Comparison of ENCODE assay signal across 8 cellular contexts in genomic region chr1:203342192-203342940, GRCh38. TPM values are rescaled to one million over a fixed set of nuclear protein-coding genes. Genes with fewer than 3 reads are reported as not detected.
DNase-seq lines count a peak whose midpoint lies in the region; ATAC-seq, FAIRE-seq and TF ChIP-seq lines count a peak whose summit lies in the region.

No MANE protein-coding gene starts in this region.

- 43 to 63% (median 47%) methylated on average over 23 of the region's 23 CpGs for WGBS in stomach, 5 donors

- no peak for TF ChIP-seq EP300 in stomach (IDR thresholded peaks at IDR 0.05)

- H3K27ac ChIP-seq in left lung: no peak overlapping the region
- H3K27ac ChIP-seq in stomach: peak overlapping the region in 4 of 5 donors; percentile 25 to 50 (median 32)

- no peak for FAIRE-seq in bronchial epithelial cell (lab: Jason Lieb, UNC)

- peak; percentile 85 for ATAC-seq in left lung
- ATAC-seq in GM18519 (IDR thresholded peaks at IDR 0.05; ENCODE audit: low FRiP score, unreplicated experiment): no peak

- DNase-seq in NCI-H524 (lab: John Stamatoyannopoulos, UW) (peak; percentile 63 to 73), NCI-H524 treated with DMSO at 0.1 percent for 48 hours (lab: John Stamatoyannopoulos, UW) (no peak), NAMALWA (ENCODE audit: low spot score) (peak; percentile 68), T-helper 9 cell (peak; percentile 38), bronchial epithelial cell (ENCODE audit: low read depth) (peak; percentile 35), left lung (no peak), stomach (peak; percentile 71)

- peak; percentile 90 for TF ChIP-seq CTCF in bronchial epithelial cell (IDR thresholded peaks at IDR 0.05; ENCODE audit: insufficient read depth, low read length, severe bottlenecking)
- peak; percentile 68 to 78 for TF ChIP-seq CTCF in left lung (IDR thresholded peaks at IDR 0.05)
- TF ChIP-seq CTCF in stomach (IDR thresholded peaks at IDR 0.05): peak in 5 of 7 experiments; percentile 48 to 89 (median 74)

- H3K4me1 ChIP-seq in left lung: peaks cover 0 to 11% of the 10 kb centered on the region in 2 donors
- peaks cover 10 to 65% (median 31%) of the 10 kb centered on the region in 4 donors for H3K4me1 ChIP-seq in stomach

- intact Hi-C loops in left lung (cut with DNase I): loop anchor here in 1 of 2 donors (5.0 kb wide), 1 partner anchor 145 kb away; no protein-coding TSS in a partner anchor
- intact Hi-C loops in stomach (cut with DNase I; ENCODE audit: low total_unique reads): loop anchor here (5.0 kb wide), 1 partner anchor 145 kb away; no protein-coding TSS in a partner anchor

- no peak overlapping the region for H3K4me3 ChIP-seq in bronchial epithelial cell (ENCODE audit: low read depth, low read length)
- no peak overlapping the region for H3K4me3 ChIP-seq in left lung
- H3K4me3 ChIP-seq in stomach: no peak overlapping the region

- no peak for TF ChIP-seq POLR2A in stomach (IDR thresholded peaks at IDR 0.05)

- H3K27me3 ChIP-seq in bronchial epithelial cell (ENCODE audit: control insufficient read depth, insufficient read depth, low read length): peaks cover 2% of the 10 kb centered on the region
- H3K27me3 ChIP-seq in left lung: peaks cover 0 to 22% of the 10 kb centered on the region in 2 donors
- H3K27me3 ChIP-seq in stomach: no peaks in the 10 kb centered on the region

- H3K36me3 ChIP-seq in bronchial epithelial cell (ENCODE audit: control insufficient read depth, insufficient read depth, low read length) (no peaks in the 10 kb centered on the region), left lung (no peaks in the 10 kb centered on the region), stomach (peaks cover 0 to 19% (median 9%) of the 10 kb centered on the region in 4 donors)

- H3K9me3 ChIP-seq in left lung: no peaks in the 10 kb centered on the region
- no peaks in the 10 kb centered on the region for H3K9me3 ChIP-seq in stomach

RNA-seq across cellular contexts. Expression of gene FMOD, which starts 8.6 kb away (rescaled TPM):
- 0.26 TPM in 1 of 2 replicates, not detected in the other for total RNA-seq in bronchial epithelial cell
- total RNA-seq in left lung: 10 to 100 TPM; 36.6 to 59.8 TPM
- total RNA-seq in stomach: 100 to 1,000 TPM in 1 of 5 donors, 10 to 100 TPM in 4; 14.7 to 422 (median 54.9) TPM
- polyA plus RNA-seq in stomach: 10 to 100 TPM; 30.1 to 39.7 (median 35.6) TPM

RNA-seq across cellular contexts. Expression of gene BTG2, which starts 37.0 kb away (rescaled TPM):
- total RNA-seq in bronchial epithelial cell (12.9 and 25.9 TPM in 2 replicates), left lung (10 to 100 TPM; 56.2 to 84.8 TPM), stomach (100 to 1,000 TPM in 3 of 5 donors, 10 to 100 TPM in 2; 80.2 to 231 (median 113) TPM)
- 10 to 100 TPM; 46.4 to 78.9 (median 58.6) TPM for polyA plus RNA-seq in stomach

Comparison
In these comparisons a context has a peak if more than half of its experiments do, and no peak if none do; other contexts are left out.
1. DNase-seq: peak in NCI-H524 (2 of 2), NAMALWA (single experiment), T-helper 9 cell (single experiment), bronchial epithelial cell (single experiment) and stomach (single experiment); none in NCI-H524 treated with DMSO at 0.1 percent for 48 hours (single experiment) and left lung (0 of 2).
2. H3K27ac ChIP-seq: peak in stomach (4 of 5); none in left lung (0 of 2).
3. RNA of gene FMOD, which starts 8.6 kb away (total RNA-seq): 36.6 to 59.8 TPM in left lung and 14.7 to 422 TPM in stomach; 0.26 TPM in bronchial epithelial cell; every median in the first group is over 10 times any median in the second.
4. Peak in every context shown above with its lines, with median percentiles within 50 percentile points of each other: CTCF ChIP-seq.